13 cellular contexts compared by ENCODE assay signal in genomic region chr1:241934181-241934815, GRCh38. TPM values are rescaled to one million over a fixed set of nuclear protein-coding genes. Genes with fewer than 3 reads are reported as not detected.
DNase-seq lines count a peak whose midpoint lies in the region; ATAC-seq and TF ChIP-seq lines count a peak whose summit lies in the region.
"Had no signal": no experiment of that assay in that cellular context is flagged by ENCODE, and none has a peak within 500 bp of the region (broad histone marks: within the 10 kb centered on the region; RNA-seq: fewer than 3 reads in every experiment).

No MANE protein-coding gene starts in this region.

- peak overlapping the region; percentile 6; the same call in 1 of the 2 replicates for H3K4me3 ChIP-seq in AG09309 (ENCODE audit: control insufficient read depth, low read depth, low read length)
- H3K4me3 ChIP-seq in MG63, result no peak overlapping the region
- peak overlapping the region in 1 of 2 experiments; percentile 66 for H3K4me3 ChIP-seq in mesenchymal stem cell (ENCODE audit: insufficient read depth in 1 of 2, low read depth in 1 of 2, low read length in 2 of 2)
- H3K4me3 ChIP-seq in Peyer's patch, result no peak overlapping the region
- H3K4me3 ChIP-seq: transverse colon had no signal

- H2BK15ac ChIP-seq in mesenchymal stem cell (ENCODE audit: low read depth, poor library complexity, severe bottlenecking), result no peak overlapping the region

- no peak overlapping the region for H2AK5ac ChIP-seq in mesenchymal stem cell (ENCODE audit: low read length, severe bottlenecking)

- no peak overlapping the region for H3K4me2 ChIP-seq in mesenchymal stem cell (ENCODE audit: low read length, poor library complexity, severe bottlenecking)

- H3K36me3 ChIP-seq in MG63, result no peaks in the 10 kb centered on the region
- no peaks in the 10 kb centered on the region for H3K36me3 ChIP-seq in mesenchymal stem cell (ENCODE audit: control insufficient read depth in 1 of 2, insufficient read depth in 2 of 2, low read depth in 1 of 2, low read length in 2 of 2)
- no peaks in the 10 kb centered on the region for H3K36me3 ChIP-seq in Peyer's patch
- H3K36me3 ChIP-seq: transverse colon had no signal

- no peak overlapping the region for H2BK120ac ChIP-seq in mesenchymal stem cell (ENCODE audit: low read depth, low read length)

- H3K9me3 ChIP-seq in MG63, result peaks cover 4% of the 10 kb centered on the region
- H3K9me3 ChIP-seq in mesenchymal stem cell (ENCODE audit: control insufficient read depth, low read length), result peaks cover 6% of the 10 kb centered on the region
- H3K9me3 ChIP-seq in Peyer's patch, result no peaks in the 10 kb centered on the region
- H3K9me3 ChIP-seq: transverse colon had no signal

- no peak overlapping the region for H2AFZ ChIP-seq in mesenchymal stem cell (ENCODE audit: low read depth, low read length)

- peak overlapping the region; percentile 77 for H3K9ac ChIP-seq in mesenchymal stem cell (ENCODE audit: low read length)

- no peak overlapping the region for H4K91ac ChIP-seq in mesenchymal stem cell (ENCODE audit: low read length)

- H4K8ac ChIP-seq in mesenchymal stem cell (ENCODE audit: low read length), result no peak overlapping the region

- H3K4me1 ChIP-seq in mesenchymal stem cell (ENCODE audit: control insufficient read depth, insufficient read depth, low read depth, low read length) (no peaks in the 10 kb centered on the region), Peyer's patch (no peaks in the 10 kb centered on the region)
- H3K4me1 ChIP-seq: transverse colon had no signal

- H3K4ac ChIP-seq in mesenchymal stem cell (ENCODE audit: low read depth in 1 of 2, low read length in 2 of 2), result no peak overlapping the region

- H3K79me1 ChIP-seq in mesenchymal stem cell (replicated peaks; ENCODE audit: low read length, poor library complexity, severe bottlenecking), result no peaks in the 10 kb centered on the region

- no peak for ATAC-seq in GM19395 (IDR thresholded peaks at IDR 0.05; ENCODE audit: unreplicated experiment)
- ATAC-seq: CD8-positive, alpha-beta T cell had no signal

- 72% methylated on average over 11 of the region's 13 CpGs for WGBS in mesenchymal stem cell

- no peak overlapping the region for H2BK5ac ChIP-seq in mesenchymal stem cell (ENCODE audit: low read depth, low read length, poor library complexity, severe bottlenecking)

- H3K27me3 ChIP-seq in MG63, result no peaks in the 10 kb centered on the region; the same call in 1 of the 2 replicates
- no peaks in the 10 kb centered on the region for H3K27me3 ChIP-seq in mesenchymal stem cell (ENCODE audit: control insufficient read depth in 1 of 2, insufficient read depth in 1 of 2, low read length in 2 of 2)
- no peaks in the 10 kb centered on the region for H3K27me3 ChIP-seq in Peyer's patch
- H3K27me3 ChIP-seq: transverse colon had no signal

- TF ChIP-seq CTCF in AG09309 (IDR thresholded peaks at IDR 0.05; ENCODE audit: control insufficient read depth, insufficient read depth, low read depth, low read length, missing control alignments) (no peak), Peyer's patch (IDR thresholded peaks at IDR 0.05) (no peak)

- H2BK12ac ChIP-seq in mesenchymal stem cell (ENCODE audit: low read length in 2 of 2), result no peak overlapping the region

- H3K23ac ChIP-seq in mesenchymal stem cell (ENCODE audit: low read length in 2 of 2), result no peak overlapping the region

- TF ChIP-seq POLR2A in Peyer's patch (IDR thresholded peaks at IDR 0.05), result no peak

- H3K18ac ChIP-seq in mesenchymal stem cell (ENCODE audit: low read depth in 1 of 2, low read length in 2 of 2), result no peak overlapping the region

- DNase-seq in AG09309 (ENCODE audit: low read depth) (peak; percentile 14), MG63 (peak; percentile 69), dedifferentiated amniotic fluid mesenchymal stem cell (ENCODE audit: extremely low spot score) (peak; percentile 40), mesenchymal stem cell (no peak), NCI-H2196 treated with DMSO at 0.1 percent for 48 hours (lab: John Stamatoyannopoulos, UW; ENCODE audit: unreplicated experiment) (no peak), activated gamma-delta T cell treated with Interleukin-2 at 50 U/mL for 16 hours (no peak), Peyer's patch (no peak)
- DNase-seq: activated gamma-delta T cell; CD8-positive, alpha-beta T cell; NCI-H1105; T-helper 9 cell; transverse colon had no signal

- no peak overlapping the region for H3K14ac ChIP-seq in mesenchymal stem cell (ENCODE audit: low read length in 2 of 2)

- H3K27ac ChIP-seq in mesenchymal stem cell (ENCODE audit: low read length, poor library complexity, severe bottlenecking) (no peak overlapping the region), Peyer's patch (no peak overlapping the region)
- H3K27ac ChIP-seq: transverse colon had no signal

RNA-seq across cellular contexts. Expression of gene BECN2, which starts 23.3 kb away (rescaled TPM):
- total RNA-seq in MG63 (2014; rRNA removed; shearing (Covaris generic); ENCODE audit: low replicate concordance), result not detected in 2 replicates
- polyA plus RNA-seq in mesenchymal stem cell (2013, experiment 1 of 2), result not detected
- polyA plus RNA-seq in mesenchymal stem cell (2013, experiment 2 of 2), result not detected
- not detected for total RNA-seq in Peyer's patch
- total RNA-seq: CD8-positive, alpha-beta T cell; transverse colon had no signal

Comparison
In these comparisons a context has a peak if more than half of its experiments do, and no peak if none do; other contexts are left out.
1. DNase-seq: peak in AG09309 (single experiment), MG63 (single experiment) and dedifferentiated amniotic fluid mesenchymal stem cell (single experiment); none in mesenchymal stem cell (single experiment), NCI-H2196 treated with DMSO at 0.1 percent for 48 hours (single experiment), activated gamma-delta T cell treated with Interleukin-2 at 50 U/mL for 16 hours (single experiment) and Peyer's patch (0 of 3).